Comparison of ENCODE assay signal across 17 cellular contexts in genomic region chrX:9320940-9321339, GRCh38.
"Had no signal": no experiment of that assay in that cellular context is flagged by ENCODE, and none has a peak within 500 bp of the region (broad histone marks: within the 10 kb centered on the region; RNA-seq: fewer than 3 reads in every experiment).

No MANE protein-coding gene starts in this region.

- H3K9me3 ChIP-seq: esophagus squamous epithelium, right atrium auricular region, stomach, thoracic aorta had no signal

- H3K27ac ChIP-seq: esophagus squamous epithelium, right atrium auricular region, stomach, thoracic aorta had no signal

- DNase-seq: activated CD4-positive, alpha-beta T cell treated with anti-CD3 and anti-CD28 coated beads, Interleukin-2, amount 50 U/mL, for 4 hours; activated gamma-delta T cell treated with Interleukin-2 at 50 U/mL for 16 hours; activated naive CD8-positive, alpha-beta T cell treated with anti-CD3 and anti-CD28 coated beads for 36 hours; activated T-cell treated with anti-CD3 and anti-CD28 coated beads, Interleukin-2, amount 50 U/mL, for 48 hours; esophagus squamous epithelium; foreskin melanocyte; head of caudate nucleus; kidney; midbrain; naive B cell; posterior cingulate gyrus; small intestine; stomach; T-helper 2 cell had no signal

- H3K4me3 ChIP-seq: esophagus squamous epithelium, right atrium auricular region, stomach, thoracic aorta had no signal

- H3K36me3 ChIP-seq: esophagus squamous epithelium, right atrium auricular region, stomach, thoracic aorta had no signal

- H3K27me3 ChIP-seq: esophagus squamous epithelium, right atrium auricular region, stomach had no signal

- ATAC-seq: activated CD4-positive, CD25-positive, alpha-beta regulatory T cell treated with anti-CD3 and anti-CD28 coated beads, Interleukin-2, amount 50 U/mL, for 24 hours had no signal

- H3K4me1 ChIP-seq: right atrium auricular region, stomach had no signal
